ENCODE assay signal across 25 cellular contexts in the genomic region with DNA sequence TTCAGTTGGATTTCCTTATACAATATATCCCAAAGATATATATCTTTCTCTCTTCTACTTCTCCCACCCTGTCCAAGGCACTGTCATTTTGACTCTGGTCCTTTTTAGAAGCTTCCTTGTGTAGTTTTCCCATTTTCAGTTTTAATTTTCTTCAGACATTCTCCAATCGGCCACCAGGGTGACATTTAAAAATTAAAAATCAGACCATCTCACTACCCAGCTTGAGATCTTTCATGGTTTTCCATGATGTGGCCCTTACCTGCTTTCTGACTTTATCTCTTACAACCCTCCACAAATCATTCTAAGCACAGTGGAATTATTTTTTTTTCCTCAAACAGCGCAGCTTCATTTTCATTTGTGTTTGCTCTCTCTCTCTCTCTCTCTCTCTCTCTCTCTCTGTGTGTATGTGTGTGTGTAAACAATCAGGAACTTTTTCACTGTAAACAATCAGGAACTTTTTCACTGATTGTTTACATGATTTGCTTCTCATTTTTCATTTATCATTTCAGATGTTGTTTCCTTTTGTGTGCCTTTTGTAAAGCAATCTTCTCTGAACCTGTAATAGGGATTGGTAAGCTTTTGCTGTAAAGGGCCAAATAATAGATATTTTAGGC.
DNase-seq lines count a peak whose midpoint lies in the region; TF ChIP-seq lines count a peak whose summit lies in the region.
"Had no signal": no experiment of that assay in that cellular context is flagged by ENCODE, and none has a peak within 500 bp of the region (broad histone marks: within the 10 kb centered on the region; RNA-seq: fewer than 3 reads in every experiment).

No MANE protein-coding gene starts in this region.

- no peaks in the 10 kb centered on the region for H3K4me1 ChIP-seq in adrenal gland (replicated peaks in 1 of 2)

- no peaks in the 10 kb centered on the region for H3K36me3 ChIP-seq in adrenal gland (replicated peaks in 1 of 2)
- H3K36me3 ChIP-seq: thoracic aorta had no signal

- no peak overlapping the region for H3K27ac ChIP-seq in adrenal gland
- H3K27ac ChIP-seq: thoracic aorta had no signal

- no peaks in the 10 kb centered on the region for H3K9me3 Mint-ChIP-seq in chondrocyte (ENCODE audit: low read depth)
- H3K9me3 Mint-ChIP-seq in osteocyte (ENCODE audit: unreplicated experiment), result no peaks in the 10 kb centered on the region
- no peaks in the 10 kb centered on the region for H3K9me3 Mint-ChIP-seq in activated naive CD4-positive, alpha-beta T cell treated with anti-CD3 and anti-CD28 coated beads, Interleukin-2, amount 10 ng/mL, durations not matched to agents 7 days and 5 days
- H3K9me3 Mint-ChIP-seq: CD4-positive, alpha-beta T cell had no signal

- no peak for TF ChIP-seq POLR2A in adrenal gland (IDR thresholded peaks at IDR 0.05)

- intact Hi-C loops in adrenal gland (cut with DNase I), result no loop called here

- DNase-seq in DMS53 (lab: John Stamatoyannopoulos, UW), result peak; percentile 29
- peak; percentile 66 for DNase-seq in LNCaP clone FGC (ENCODE audit: low read depth)
- no peak for DNase-seq in chondrocyte (ENCODE audit: low spot score)
- DNase-seq in osteocyte (ENCODE audit: extremely low spot score, unreplicated experiment), result no peak
- no peak for DNase-seq in activated naive CD4-positive, alpha-beta T cell treated with anti-CD3 and anti-CD28 coated beads, Interleukin-2, amount 10 ng/mL, durations not matched to agents 7 days and 5 days
- no peak for DNase-seq in cerebellar nuclear complex (lab: John Stamatoyannopoulos, UW)
- no peak for DNase-seq in adrenal gland
- DNase-seq: aorta; caudate nucleus; CD4-positive, alpha-beta T cell; DMS153; Kasumi-1; mammary epithelial cell; NCI-H1105; NCI-H2029 treated with DMSO at 0.1 percent for 48 hours; NCI-H345; NCI-H774; right cardiac atrium; stimulated activated CD4-positive, alpha-beta T cell treated with anti-CD3 and anti-CD28 coated beads, Interleukin-12 subunit alpha, Interleukin-12 subunit beta, amount 100 ng/mL, for 4 hours; stimulated activated CD4-positive, alpha-beta T cell treated with anti-CD3 and anti-CD28 coated beads, Interleukin-4, amount 100 ng/mL, for 4 hours; stimulated activated naive CD4-positive, alpha-beta T cell treated with Interleukin-2 at 50 U/mL for 16 hours; T-helper 9 cell had no signal

- H3K4me1 Mint-ChIP-seq in chondrocyte (ENCODE audit: low read depth), result peaks cover 5% of the 10 kb centered on the region
- H3K4me1 Mint-ChIP-seq in osteocyte (ENCODE audit: unreplicated experiment), result no peaks in the 10 kb centered on the region
- H3K4me1 Mint-ChIP-seq in activated naive CD4-positive, alpha-beta T cell treated with anti-CD3 and anti-CD28 coated beads, Interleukin-2, amount 10 ng/mL, durations not matched to agents 7 days and 5 days, result no peaks in the 10 kb centered on the region
- H3K4me1 Mint-ChIP-seq: activated T-helper 17 cell treated with anti-CD3 and anti-CD28 coated beads, Interleukin-2, amount 50 U/mL, for 72 hours had no signal

- no peaks in the 10 kb centered on the region for H3K27me3 Mint-ChIP-seq in chondrocyte (ENCODE audit: low read depth)
- no peaks in the 10 kb centered on the region for H3K27me3 Mint-ChIP-seq in osteocyte (ENCODE audit: unreplicated experiment)
- no peaks in the 10 kb centered on the region for H3K27me3 Mint-ChIP-seq in activated naive CD4-positive, alpha-beta T cell treated with anti-CD3 and anti-CD28 coated beads, Interleukin-2, amount 10 ng/mL, durations not matched to agents 7 days and 5 days
- H3K27me3 Mint-ChIP-seq: activated T-helper 17 cell treated with anti-CD3 and anti-CD28 coated beads, Interleukin-2, amount 50 U/mL, for 72 hours; CD4-positive, alpha-beta T cell had no signal

- H3K27ac Mint-ChIP-seq in chondrocyte (ENCODE audit: unreplicated experiment), result no peak overlapping the region
- H3K27ac Mint-ChIP-seq in osteocyte (ENCODE audit: unreplicated experiment), result no peak overlapping the region
- no peak overlapping the region for H3K27ac Mint-ChIP-seq in activated naive CD4-positive, alpha-beta T cell treated with anti-CD3 and anti-CD28 coated beads, Interleukin-2, amount 10 ng/mL, durations not matched to agents 7 days and 5 days
- H3K27ac Mint-ChIP-seq: activated naive CD4-positive, alpha-beta T cell treated with anti-CD3 and anti-CD28 coated beads, Interleukin-2, amount 50 U/mL, for 72 hours; activated T-helper 17 cell treated with anti-CD3 and anti-CD28 coated beads, Interleukin-2, amount 50 U/mL, for 72 hours; CD4-positive, alpha-beta T cell had no signal

- no peaks in the 10 kb centered on the region for H3K27me3 ChIP-seq in adrenal gland

- H3K4me3 ChIP-seq in LNCaP clone FGC (ENCODE audit: low read depth, low read length) (no peak overlapping the region; the same call in 1 of the 2 replicates), adrenal gland (no peak overlapping the region)
- H3K4me3 ChIP-seq: thoracic aorta had no signal

- H3K36me3 Mint-ChIP-seq in chondrocyte (ENCODE audit: low read depth) (no peaks in the 10 kb centered on the region), osteocyte (ENCODE audit: unreplicated experiment) (no peaks in the 10 kb centered on the region)
- H3K36me3 Mint-ChIP-seq in activated naive CD4-positive, alpha-beta T cell treated with anti-CD3 and anti-CD28 coated beads, Interleukin-2, amount 10 ng/mL, durations not matched to agents 7 days and 5 days, result no peaks in the 10 kb centered on the region
- H3K36me3 Mint-ChIP-seq: activated naive CD4-positive, alpha-beta T cell treated with anti-CD3 and anti-CD28 coated beads, Interleukin-2, amount 50 U/mL, for 72 hours had no signal

- 76 to 85% (median 81%) methylated on average over 2 of the region's 2 CpGs for WGBS in adrenal gland, 4 donors

- H3K4me3 Mint-ChIP-seq in chondrocyte (ENCODE audit: unreplicated experiment) (no peak overlapping the region), osteocyte (ENCODE audit: unreplicated experiment) (no peak overlapping the region)
- H3K4me3 Mint-ChIP-seq in activated naive CD4-positive, alpha-beta T cell treated with anti-CD3 and anti-CD28 coated beads, Interleukin-2, amount 10 ng/mL, durations not matched to agents 7 days and 5 days, result no peak overlapping the region
- H3K4me3 Mint-ChIP-seq: activated T-helper 17 cell treated with anti-CD3 and anti-CD28 coated beads, Interleukin-2, amount 50 U/mL, for 72 hours; CD4-positive, alpha-beta T cell had no signal

- CTCF ChIA-PET in activated naive CD4-positive, alpha-beta T cell treated with anti-CD3 and anti-CD28 coated beads, Interleukin-2, amount 10 ng/mL, durations not matched to agents 7 days and 5 days (lab: Charles Lee), result no interaction called here

- no peaks in the 10 kb centered on the region for H3K9me3 ChIP-seq in adrenal gland (replicated peaks in 1 of 3)
- H3K9me3 ChIP-seq: thoracic aorta had no signal

- TF ChIP-seq CTCF in LNCaP clone FGC (IDR thresholded peaks at IDR 0.05; ENCODE audit: control insufficient read depth, extremely low read depth, insufficient read depth) (0 out of 2 replicates have a peak, but pooled peaks have one; percentile 11), chondrocyte (IDR thresholded peaks at IDR 0.05) (peak; percentile 57), osteocyte (IDR thresholded peaks at IDR 0.05) (peak; percentile 16), adrenal gland (IDR thresholded peaks at IDR 0.05) (peak in 3 of 6 experiments; percentile 7 to 20 (median 16))

Comparison
In these comparisons a context has a peak if more than half of its experiments do, and no peak if none do; other contexts are left out.
1. DNase-seq: peak in DMS53 (single experiment) and LNCaP clone FGC (single experiment); none in chondrocyte (single experiment), osteocyte (single experiment), activated naive CD4-positive, alpha-beta T cell treated with anti-CD3 and anti-CD28 coated beads, Interleukin-2, amount 10 ng/mL, durations not matched to agents 7 days and 5 days (single experiment), cerebellar nuclear complex (0 of 2) and adrenal gland (0 of 7).